Comparison of ENCODE assay signal across 34 cellular contexts in the genomic region with DNA sequence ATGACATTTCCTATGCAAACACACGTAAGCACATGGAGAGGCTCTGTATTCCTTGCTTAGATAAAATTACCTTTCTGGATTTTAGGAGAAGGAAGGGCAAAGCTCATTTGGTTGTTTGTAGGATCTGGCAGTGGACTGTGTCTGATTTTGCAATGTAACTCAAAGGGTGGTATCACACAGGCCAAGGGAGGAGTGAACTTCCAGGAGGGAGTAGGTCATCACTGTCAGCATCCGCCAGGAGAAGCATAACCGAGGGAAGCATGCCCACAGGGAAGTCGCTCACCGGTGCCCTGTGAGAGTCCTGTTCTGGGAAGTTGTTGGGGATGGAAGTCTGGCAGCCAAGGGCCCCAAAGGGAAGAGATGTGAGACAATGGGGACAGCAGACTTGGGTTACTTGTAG.
"Had no signal": no experiment of that assay in that cellular context is flagged by ENCODE, and none has a peak within 500 bp of the region (broad histone marks: within the 10 kb centered on the region; RNA-seq: fewer than 3 reads in every experiment).

No MANE protein-coding gene starts in this region.

- DNase-seq: Karpas-422, Kasumi-1, KG1, MG63, MM.1S, MV-4-11, NCI-H1048, NCI-H1092, NCI-H1092 treated with DMSO at 0.1 percent for 48 hours, NCI-H1105, NCI-H1105 treated with DMSO at 0.1 percent for 48 hours, NCI-H1417, NCI-H1436, NCI-H1436 treated with DMSO at 0.1 percent for 48 hours, NCI-H146, NCI-H1694, NCI-H1694 treated with DMSO at 0.1 percent for 48 hours, NCI-H187, NCI-H187 treated with DMSO at 0.1 percent for 48 hours, NCI-H1930, NCI-H2029, NCI-H2029 treated with DMSO at 0.1 percent for 48 hours, NCI-H2081, NCI-H2081 treated with DMSO at 0.1 percent for 48 hours, NCI-H2107, NCI-H2171, NCI-H2171 treated with DMSO at 0.1 percent for 48 hours, NCI-H2227 treated with DMSO at 0.1 percent for 48 hours, NCI-H345, NCI-H446, NCI-H446 treated with DMSO at 0.1 percent for 48 hours, NCI-H510A, NCI-H510A treated with DMSO at 0.1 percent for 48 hours, NCI-H524 had no signal
